In the genomic region with DNA sequence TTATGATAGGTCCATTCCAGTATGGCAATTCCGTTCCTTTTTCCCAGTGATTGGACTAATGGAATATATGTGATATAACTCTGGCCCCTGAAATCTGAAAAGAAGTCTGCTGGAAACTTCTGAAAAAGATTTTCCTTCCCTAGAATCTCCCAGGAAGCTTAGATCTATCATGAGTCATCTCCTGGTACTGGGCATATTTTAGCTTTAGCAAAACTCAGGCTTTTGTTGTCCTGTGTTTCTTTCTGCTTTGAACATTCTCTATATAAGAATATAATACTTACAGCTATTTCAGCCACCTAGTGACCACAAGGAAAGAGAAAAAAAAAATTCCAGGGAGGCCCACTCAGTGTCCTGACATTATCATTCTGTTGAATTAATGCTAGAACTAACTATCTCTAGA, we compare ENCODE assay signal across 19 cellular contexts.
"Had no signal": no experiment of that assay in that cellular context is flagged by ENCODE, and none has a peak within 500 bp of the region (broad histone marks: within the 10 kb centered on the region; RNA-seq: fewer than 3 reads in every experiment).

No MANE protein-coding gene starts in this region.

- H3K36me3 ChIP-seq: esophagus muscularis mucosa, lower lobe of right lung, tibial artery had no signal

- ATAC-seq: activated CD8-positive, alpha-beta memory T cell treated with anti-CD3 and anti-CD28 coated beads, Interleukin-2, amount 10 ng/mL, durations not matched to agents 7 days and 5 days; foreskin keratinocyte; lower lobe of right lung; stimulated activated naive CD8-positive, alpha-beta T cell treated with anti-CD3 and anti-CD28 coated beads, Interleukin-15, Interleukin-2, amounts not matched to agents 100 U/mL and 50 U/mL, for 24 hours had no signal

- H3K4me3 ChIP-seq: esophagus muscularis mucosa, hepatocyte, lower lobe of right lung, tibial artery had no signal

- DNase-seq: activated B cell treated with CpG ODN at 0.5 μM for 24 hours; activated CD4-positive, alpha-beta memory T cell treated with anti-CD3 and anti-CD28 coated beads, Interleukin-2, amount 10 ng/mL, durations not matched to agents 7 days and 5 days; activated CD4-positive, alpha-beta T cell treated with anti-CD3 and anti-CD28 coated beads for 4 hours; activated CD8-positive, alpha-beta memory T cell treated with anti-CD3 and anti-CD28 coated beads, Interleukin-2, amount 10 ng/mL, durations not matched to agents 7 days and 5 days; activated naive CD4-positive, alpha-beta T cell treated with anti-CD3 and anti-CD28 coated beads for 36 hours; activated T-cell treated with anti-CD3 and anti-CD28 coated beads, Interleukin-2, amount 50 U/mL, for 24 hours; aorta; effector CD8-positive, alpha-beta T cell; foreskin keratinocyte; lower lobe of right lung; nephron progenitor cell; nucleus accumbens; posterior cingulate gyrus; stimulated activated CD4-positive, alpha-beta T cell treated with anti-CD3 and anti-CD28 coated beads, Interleukin-2, amount 100 ng/mL, for 24 hours; stimulated activated naive CD8-positive, alpha-beta T cell treated with anti-CD3 and anti-CD28 coated beads, Interleukin-15, Interleukin-2, amounts not matched to agents 100 U/mL and 50 U/mL, for 24 hours; substantia nigra; tibial artery had no signal

- H3K4me1 ChIP-seq: esophagus muscularis mucosa, foreskin keratinocyte, lower lobe of right lung, tibial artery had no signal

- H3K4me2 ChIP-seq: hepatocyte had no signal

- H3K9me3 ChIP-seq: esophagus muscularis mucosa, lower lobe of right lung, tibial artery had no signal

- H3K27ac ChIP-seq: esophagus muscularis mucosa, foreskin keratinocyte, hepatocyte, lower lobe of right lung, tibial artery had no signal

- H3K79me2 ChIP-seq: hepatocyte had no signal

- H2AFZ ChIP-seq: hepatocyte had no signal

- H3K27me3 ChIP-seq: esophagus muscularis mucosa, foreskin keratinocyte, hepatocyte, tibial artery had no signal
